35 cellular contexts compared by ENCODE assay signal in the genomic region with DNA sequence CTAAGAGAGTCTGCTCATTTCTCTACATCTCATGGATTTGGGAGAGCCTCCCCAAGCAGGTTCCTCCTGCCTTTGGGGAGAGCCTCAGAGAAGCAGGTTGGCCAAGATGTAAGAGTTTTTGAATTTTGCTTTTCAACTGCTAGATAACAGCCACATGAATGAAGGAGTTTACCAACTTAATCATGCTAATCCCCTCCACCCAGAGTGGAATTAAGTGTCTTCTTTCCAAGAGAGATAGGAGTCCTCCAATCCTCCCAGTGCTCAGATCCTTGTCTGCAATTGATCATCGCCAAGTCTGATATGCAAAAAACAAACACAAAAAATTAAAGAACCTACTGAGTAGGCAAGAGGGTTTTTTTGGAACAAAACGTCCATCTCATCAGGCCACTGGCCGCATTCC.
"Had no signal": no experiment of that assay in that cellular context is flagged by ENCODE, and none has a peak within 500 bp of the region (broad histone marks: within the 10 kb centered on the region; RNA-seq: fewer than 3 reads in every experiment).

No MANE protein-coding gene starts in this region.

- H3K27ac ChIP-seq: adrenal gland, ascending aorta, breast epithelium, cardiac muscle cell, colonic mucosa, foreskin keratinocyte, gastrocnemius medialis, heart left ventricle, WERI-Rb-1 had no signal

- H3K36me3 Mint-ChIP-seq: activated naive CD4-positive, alpha-beta T cell treated with anti-CD3 and anti-CD28 coated beads, Interleukin-2, amount 50 U/mL, for 24 hours; activated naive CD8-positive, alpha-beta T cell treated with anti-CD3 and anti-CD28 coated beads for 36 hours; brain; T-cell had no signal

- H3K27ac Mint-ChIP-seq: activated CD8-positive, alpha-beta T cell treated with anti-CD3 and anti-CD28 coated beads for 36 hours; activated naive CD4-positive, alpha-beta T cell treated with anti-CD3 and anti-CD28 coated beads, Interleukin-2, amount 50 U/mL, for 24 hours; activated naive CD8-positive, alpha-beta T cell treated with anti-CD3 and anti-CD28 coated beads for 36 hours; activated naive CD8-positive, alpha-beta T cell treated with anti-CD3 and anti-CD28 coated beads, Interleukin-2, amount 50 U/mL, for 24 hours; activated T-helper 17 cell treated with anti-CD3 and anti-CD28 coated beads, Interleukin-2, amount 50 U/mL, for 72 hours; endodermal cell; T-helper 1 cell treated with Interleukin-12 subunit alpha and Interleukin-12 subunit beta and Interleukin-4 antibody, amounts not matched to agents 30 μg/mL and 1 μg/mL, for 36 hours; T-helper 2 cell treated with Interferon-gamma antibody and Interleukin-4, amounts not matched to agents 5 μg/mL and 100 μg/mL, for 36 hours had no signal

- H3K4me1 Mint-ChIP-seq: activated naive CD8-positive, alpha-beta T cell treated with anti-CD3 and anti-CD28 coated beads for 36 hours had no signal

- H3K9me3 ChIP-seq: adrenal gland, ascending aorta, breast epithelium, colonic mucosa, gastrocnemius medialis, heart left ventricle had no signal

- H3K9me3 Mint-ChIP-seq: activated CD8-positive, alpha-beta T cell treated with anti-CD3 and anti-CD28 coated beads for 36 hours; activated naive CD4-positive, alpha-beta T cell treated with anti-CD3 and anti-CD28 coated beads, Interleukin-2, amount 50 U/mL, for 24 hours; activated naive CD8-positive, alpha-beta T cell treated with anti-CD3 and anti-CD28 coated beads for 36 hours; activated naive CD8-positive, alpha-beta T cell treated with anti-CD3 and anti-CD28 coated beads, Interleukin-2, amount 50 U/mL, for 24 hours; activated T-cell treated with anti-CD3 and anti-CD28 coated beads, Interleukin-2, amount 50 U/mL, for 4 hours; activated T-helper 17 cell treated with anti-CD3 and anti-CD28 coated beads, Interleukin-2, amount 50 U/mL, for 72 hours; endodermal cell; T-cell; T-helper 1 cell treated with Interleukin-12 subunit alpha and Interleukin-12 subunit beta and Interleukin-4 antibody, amounts not matched to agents 30 μg/mL and 1 μg/mL, for 36 hours; T-helper 2 cell treated with Interferon-gamma antibody and Interleukin-4, amounts not matched to agents 5 μg/mL and 100 μg/mL, for 36 hours had no signal

- ATAC-seq: activated CD8-positive, alpha-beta T cell treated with anti-CD3 and anti-CD28 coated beads for 36 hours; activated naive CD8-positive, alpha-beta T cell treated with anti-CD3 and anti-CD28 coated beads, Interleukin-2, amount 50 U/mL, for 24 hours; activated T-cell treated with anti-CD3 and anti-CD28 coated beads, Interleukin-2, amount 50 U/mL, for 4 hours; activated T-helper 17 cell treated with anti-CD3 and anti-CD28 coated beads, Interleukin-2, amount 50 U/mL, for 72 hours; foreskin keratinocyte; gastrocnemius medialis; heart left ventricle; T-cell had no signal

- H3K27me3 ChIP-seq: adrenal gland, ascending aorta, breast epithelium, cardiac muscle cell, colonic mucosa, foreskin keratinocyte, gastrocnemius medialis, heart left ventricle had no signal

- H3K27me3 Mint-ChIP-seq: activated CD8-positive, alpha-beta T cell treated with anti-CD3 and anti-CD28 coated beads for 36 hours; activated naive CD4-positive, alpha-beta T cell treated with anti-CD3 and anti-CD28 coated beads, Interleukin-2, amount 50 U/mL, for 24 hours; activated T-helper 17 cell treated with anti-CD3 and anti-CD28 coated beads, Interleukin-2, amount 50 U/mL, for 72 hours had no signal

- H3K4me3 ChIP-seq: adrenal gland, breast epithelium, cardiac muscle cell, colonic mucosa, gastrocnemius medialis, heart left ventricle had no signal

- H3K4me3 Mint-ChIP-seq: activated CD8-positive, alpha-beta T cell treated with anti-CD3 and anti-CD28 coated beads for 36 hours; activated naive CD4-positive, alpha-beta T cell treated with anti-CD3 and anti-CD28 coated beads, Interleukin-2, amount 50 U/mL, for 24 hours; activated naive CD8-positive, alpha-beta T cell treated with anti-CD3 and anti-CD28 coated beads for 36 hours; activated naive CD8-positive, alpha-beta T cell treated with anti-CD3 and anti-CD28 coated beads, Interleukin-2, amount 50 U/mL, for 24 hours; activated T-cell treated with anti-CD3 and anti-CD28 coated beads, Interleukin-2, amount 50 U/mL, for 4 hours; activated T-helper 17 cell treated with anti-CD3 and anti-CD28 coated beads, Interleukin-2, amount 50 U/mL, for 72 hours; brain; endodermal cell; T-cell; T-helper 1 cell treated with Interleukin-12 subunit alpha and Interleukin-12 subunit beta and Interleukin-4 antibody, amounts not matched to agents 30 μg/mL and 1 μg/mL, for 36 hours; T-helper 2 cell treated with Interferon-gamma antibody and Interleukin-4, amounts not matched to agents 5 μg/mL and 100 μg/mL, for 36 hours had no signal

- H3K4me1 ChIP-seq: adrenal gland, breast epithelium, colonic mucosa, foreskin keratinocyte, gastrocnemius medialis had no signal

- H3K36me3 ChIP-seq: adrenal gland, ascending aorta, breast epithelium, cardiac muscle cell, colonic mucosa, gastrocnemius medialis, heart left ventricle, WERI-Rb-1 had no signal

- DNase-seq: activated CD4-positive, alpha-beta T cell treated with anti-CD3 and anti-CD28 coated beads for 1 hour; activated CD4-positive, alpha-beta T cell treated with anti-CD3 and anti-CD28 coated beads for 48 hours; activated CD4-positive, alpha-beta T cell treated with anti-CD3 and anti-CD28 coated beads, Interleukin-2, amount 50 U/mL, for 1 hour; activated CD4-positive, alpha-beta T cell treated with anti-CD3 and anti-CD28 coated beads, Interleukin-2, amount 50 U/mL, for 48 hours; activated CD4-positive, CD25-positive, alpha-beta regulatory T cell; activated CD8-positive, alpha-beta memory T cell treated with anti-CD3 and anti-CD28 coated beads for 24 hours; activated CD8-positive, alpha-beta T cell treated with anti-CD3 and anti-CD28 coated beads for 36 hours; activated effector memory CD4-positive, alpha-beta T cell treated with Interleukin-2 at 50 U/mL for 16 hours; activated gamma-delta T cell treated with Interleukin-2 at 50 U/mL for 16 hours; activated naive CD4-positive, alpha-beta T cell treated with Interleukin-2 at 50 U/mL for 16 hours; activated naive CD8-positive, alpha-beta T cell treated with anti-CD3 and anti-CD28 coated beads for 36 hours; activated naive CD8-positive, alpha-beta T cell treated with anti-CD3 and anti-CD28 coated beads, Interleukin-2, amount 50 U/mL, for 24 hours; activated T-cell treated with anti-CD3 and anti-CD28 coated beads, Interleukin-2, amount 50 U/mL, for 4 hours; adrenal gland; central memory CD4-positive, alpha-beta T cell; cerebellar nuclear complex; colonic mucosa; effector CD8-positive, alpha-beta T cell; endodermal cell; foreskin keratinocyte; gastrocnemius medialis; glutamatergic neuron; heart left ventricle; SW 1271; T-cell; T1000; WERI-Rb-1 had no signal
